ENCODE assay signal across 1 cellular context in the genomic region with DNA sequence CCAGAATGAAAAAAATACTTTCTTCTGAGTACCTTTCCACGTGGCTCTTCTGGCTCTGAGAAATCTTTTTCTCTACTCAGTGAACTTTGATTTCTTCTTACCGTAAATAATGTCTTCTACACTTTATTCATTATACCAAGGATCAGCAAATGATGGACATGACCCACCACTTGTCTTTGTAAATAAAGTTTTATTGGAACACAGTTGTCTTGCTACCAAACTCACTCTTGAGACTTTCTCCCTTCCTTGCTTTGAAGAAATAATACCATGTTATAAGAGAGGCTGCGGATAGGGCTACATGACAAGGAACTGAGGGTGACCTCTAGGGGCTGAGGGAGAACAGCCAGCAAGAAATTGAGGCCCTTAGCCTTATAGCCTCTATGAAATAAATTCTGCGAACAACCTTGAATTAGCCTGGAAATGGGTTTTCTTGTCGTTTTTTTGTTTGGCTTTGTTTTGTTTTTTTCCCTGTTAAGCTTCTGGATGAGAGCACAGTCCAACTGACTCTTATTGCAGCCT.
TF ChIP-seq lines count a peak whose summit lies in the region.

No MANE protein-coding gene starts in this region.

TF ChIP-seq in K562, 482 proteins besides CTCF, POLR2A, EP300 and RAD21 (continued from another document):
- TF ChIP-seq, protein P1, sequence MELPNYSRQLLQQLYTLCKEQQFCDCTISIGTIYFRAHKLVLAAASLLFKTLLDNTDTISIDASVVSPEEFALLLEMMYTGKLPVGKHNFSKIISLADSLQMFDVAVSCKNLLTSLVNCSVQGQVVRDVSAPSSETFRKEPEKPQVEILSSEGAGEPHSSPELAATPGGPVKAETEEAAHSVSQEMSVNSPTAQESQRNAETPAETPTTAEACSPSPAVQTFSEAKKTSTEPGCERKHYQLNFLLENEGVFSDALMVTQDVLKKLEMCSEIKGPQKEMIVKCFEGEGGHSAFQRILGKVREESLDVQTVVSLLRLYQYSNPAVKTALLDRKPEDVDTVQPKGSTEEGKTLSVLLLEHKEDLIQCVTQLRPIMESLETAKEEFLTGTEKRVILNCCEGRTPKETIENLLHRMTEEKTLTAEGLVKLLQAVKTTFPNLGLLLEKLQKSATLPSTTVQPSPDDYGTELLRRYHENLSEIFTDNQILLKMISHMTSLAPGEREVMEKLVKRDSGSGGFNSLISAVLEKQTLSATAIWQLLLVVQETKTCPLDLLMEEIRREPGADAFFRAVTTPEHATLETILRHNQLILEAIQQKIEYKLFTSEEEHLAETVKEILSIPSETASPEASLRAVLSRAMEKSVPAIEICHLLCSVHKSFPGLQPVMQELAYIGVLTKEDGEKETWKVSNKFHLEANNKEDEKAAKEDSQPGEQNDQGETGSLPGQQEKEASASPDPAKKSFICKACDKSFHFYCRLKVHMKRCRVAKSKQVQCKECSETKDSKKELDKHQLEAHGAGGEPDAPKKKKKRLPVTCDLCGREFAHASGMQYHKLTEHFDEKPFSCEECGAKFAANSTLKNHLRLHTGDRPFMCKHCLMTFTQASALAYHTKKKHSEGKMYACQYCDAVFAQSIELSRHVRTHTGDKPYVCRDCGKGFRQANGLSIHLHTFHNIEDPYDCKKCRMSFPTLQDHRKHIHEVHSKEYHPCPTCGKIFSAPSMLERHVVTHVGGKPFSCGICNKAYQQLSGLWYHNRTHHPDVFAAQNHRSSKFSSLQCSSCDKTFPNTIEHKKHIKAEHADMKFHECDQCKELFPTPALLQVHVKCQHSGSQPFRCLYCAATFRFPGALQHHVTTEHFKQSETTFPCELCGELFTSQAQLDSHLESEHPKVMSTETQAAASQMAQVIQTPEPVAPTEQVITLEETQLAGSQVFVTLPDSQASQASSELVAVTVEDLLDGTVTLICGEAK (IDR thresholded peaks at IDR 0.05): peak; percentile 73
- TF ChIP-seq, protein P1 (CRISPR knock-in tag; IDR thresholded peaks at IDR 0.05): 0 out of 2 replicates have a peak, but pooled peaks have one; percentile 33
